In genomic region chr15:97645758-97646157, GRCh38 we compare ENCODE assay signal across 4 cellular contexts.
TF ChIP-seq lines count a peak whose summit lies in the region.

No MANE protein-coding gene starts in this region.

TF ChIP-seq in A549, 52 proteins besides CTCF, POLR2A, EP300 and RAD21:
- no peak for TF ChIP-seq TFCP2L1 (CRISPR knock-in tag; IDR thresholded peaks at IDR 0.05)
- 0 out of 2 replicates have a peak, but pooled peaks have one; percentile 27 for TF ChIP-seq NFE2L2 (conservative IDR thresholded peaks at IDR 0.05; ENCODE audit: low read length)
- peak; percentile 65 for TF ChIP-seq MAFK (IDR thresholded peaks at IDR 0.05; ENCODE audit: partially characterized antibody)

TF ChIP-seq in IMR-90, 13 proteins besides CTCF, POLR2A, EP300 and RAD21:
- TF ChIP-seq NFE2L2 (IDR thresholded peaks at IDR 0.05; ENCODE audit: low read depth, low read length) (0 out of 2 replicates have a peak, but pooled peaks have one; percentile 41), MAFK (IDR thresholded peaks at IDR 0.05; ENCODE audit: low read depth, low read length) (no peak), CEBPB (IDR thresholded peaks at IDR 0.05; ENCODE audit: low read depth, low read length) (no peak)

TF ChIP-seq in K562, 482 proteins besides CTCF, POLR2A, EP300 and RAD21:
- no peak for TF ChIP-seq KHSRP (IDR thresholded peaks at IDR 0.05)
- TF ChIP-seq E2F5 (CRISPR knock-in tag; IDR thresholded peaks at IDR 0.05): no peak
- peak; percentile 16; the same call in 1 of the 2 replicates for TF ChIP-seq MAFF (IDR thresholded peaks at IDR 0.05; ENCODE audit: low read length)
- no peak for TF ChIP-seq TAF9B (IDR thresholded peaks at IDR 0.05; ENCODE audit: partially characterized antibody)
- TF ChIP-seq MCM7 (IDR thresholded peaks at IDR 0.05): no peak
- TF ChIP-seq ETS1 (conservative IDR thresholded peaks at IDR 0.05; ENCODE audit: control insufficient read depth, low read depth, low read length): no peak
- peak; percentile 61 for TF ChIP-seq MAFG (tag; conservative IDR thresholded peaks at IDR 0.05)
- no peak for TF ChIP-seq SRSF7 (optimal IDR thresholded peaks at IDR 0.05; ENCODE audit: low read depth, low read length)
- TF ChIP-seq ZNF316 (IDR thresholded peaks at IDR 0.05): peak; percentile 69
- TF ChIP-seq C11orf30 (IDR thresholded peaks at IDR 0.05; ENCODE audit: low read depth): peak; percentile 40; the same call in 1 of the 2 replicates
- no peak for TF ChIP-seq ARID3A (IDR thresholded peaks at IDR 0.05; ENCODE audit: borderline replicate concordance, low read depth, low read length)
- TF ChIP-seq BRCA1 (IDR thresholded peaks at IDR 0.05): no peak
- TF ChIP-seq BRCA1 (CRISPR knock-in tag; IDR thresholded peaks at IDR 0.05): no peak
- TF ChIP-seq, protein P1, sequence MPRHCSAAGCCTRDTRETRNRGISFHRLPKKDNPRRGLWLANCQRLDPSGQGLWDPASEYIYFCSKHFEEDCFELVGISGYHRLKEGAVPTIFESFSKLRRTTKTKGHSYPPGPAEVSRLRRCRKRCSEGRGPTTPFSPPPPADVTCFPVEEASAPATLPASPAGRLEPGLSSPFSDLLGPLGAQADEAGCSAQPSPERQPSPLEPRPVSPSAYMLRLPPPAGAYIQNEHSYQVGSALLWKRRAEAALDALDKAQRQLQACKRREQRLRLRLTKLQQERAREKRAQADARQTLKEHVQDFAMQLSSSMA (CRISPR knock-in tag; IDR thresholded peaks at IDR 0.05): no peak
- peak; percentile 44; the same call in 1 of the 2 replicates for TF ChIP-seq NFE2 (IDR thresholded peaks at IDR 0.05; ENCODE audit: low read depth)
- no peak for TF ChIP-seq U2AF2 (optimal IDR thresholded peaks at IDR 0.05; ENCODE audit: low read depth, low read length)
- TF ChIP-seq NFE2L1 (tag; IDR thresholded peaks at IDR 0.05; ENCODE audit: borderline replicate concordance, low read depth): peak; percentile 31; the same call in 1 of the 2 replicates
- TF ChIP-seq, protein P2, sequence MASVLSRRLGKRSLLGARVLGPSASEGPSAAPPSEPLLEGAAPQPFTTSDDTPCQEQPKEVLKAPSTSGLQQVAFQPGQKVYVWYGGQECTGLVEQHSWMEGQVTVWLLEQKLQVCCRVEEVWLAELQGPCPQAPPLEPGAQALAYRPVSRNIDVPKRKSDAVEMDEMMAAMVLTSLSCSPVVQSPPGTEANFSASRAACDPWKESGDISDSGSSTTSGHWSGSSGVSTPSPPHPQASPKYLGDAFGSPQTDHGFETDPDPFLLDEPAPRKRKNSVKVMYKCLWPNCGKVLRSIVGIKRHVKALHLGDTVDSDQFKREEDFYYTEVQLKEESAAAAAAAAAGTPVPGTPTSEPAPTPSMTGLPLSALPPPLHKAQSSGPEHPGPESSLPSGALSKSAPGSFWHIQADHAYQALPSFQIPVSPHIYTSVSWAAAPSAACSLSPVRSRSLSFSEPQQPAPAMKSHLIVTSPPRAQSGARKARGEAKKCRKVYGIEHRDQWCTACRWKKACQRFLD (CRISPR knock-in tag; IDR thresholded peaks at IDR 0.05): no peak
- no peak for TF ChIP-seq NCOA1 (IDR thresholded peaks at IDR 0.05; ENCODE audit: low read depth)
- TF ChIP-seq IRF2 (CRISPR knock-in tag; IDR thresholded peaks at IDR 0.05): no peak

TF ChIP-seq in GM23338, 12 proteins besides CTCF, POLR2A, EP300 and RAD21:
- TF ChIP-seq ZNF462 (CRISPR knock-in tag; IDR thresholded peaks at IDR 0.05) (no peak), CREB1 (CRISPR knock-in tag; IDR thresholded peaks at IDR 0.05; ENCODE audit: low read depth) (no peak), STAT1 (IDR thresholded peaks at IDR 0.05; ENCODE audit: unreplicated experiment) (no peak), NANOG (IDR thresholded peaks at IDR 0.05; ENCODE audit: borderline replicate concordance) (no peak), EZH2 (IDR thresholded peaks at IDR 0.05; ENCODE audit: low read depth, unreplicated experiment) (no peak), EZH2phosphoT487 (IDR thresholded peaks at IDR 0.05; ENCODE audit: unreplicated experiment) (no peak), ZNF331 (CRISPR knock-in tag; IDR thresholded peaks at IDR 0.05; ENCODE audit: low read depth) (no peak), POLR2AphosphoS5 (IDR thresholded peaks at IDR 0.05; ENCODE audit: low read depth) (no peak), ZNF114 (CRISPR knock-in tag; IDR thresholded peaks at IDR 0.05) (no peak), JUNB (IDR thresholded peaks at IDR 0.05; ENCODE audit: unreplicated experiment) (no peak), ETS1 (IDR thresholded peaks at IDR 0.05) (no peak)
- TF ChIP-seq, protein P3, sequence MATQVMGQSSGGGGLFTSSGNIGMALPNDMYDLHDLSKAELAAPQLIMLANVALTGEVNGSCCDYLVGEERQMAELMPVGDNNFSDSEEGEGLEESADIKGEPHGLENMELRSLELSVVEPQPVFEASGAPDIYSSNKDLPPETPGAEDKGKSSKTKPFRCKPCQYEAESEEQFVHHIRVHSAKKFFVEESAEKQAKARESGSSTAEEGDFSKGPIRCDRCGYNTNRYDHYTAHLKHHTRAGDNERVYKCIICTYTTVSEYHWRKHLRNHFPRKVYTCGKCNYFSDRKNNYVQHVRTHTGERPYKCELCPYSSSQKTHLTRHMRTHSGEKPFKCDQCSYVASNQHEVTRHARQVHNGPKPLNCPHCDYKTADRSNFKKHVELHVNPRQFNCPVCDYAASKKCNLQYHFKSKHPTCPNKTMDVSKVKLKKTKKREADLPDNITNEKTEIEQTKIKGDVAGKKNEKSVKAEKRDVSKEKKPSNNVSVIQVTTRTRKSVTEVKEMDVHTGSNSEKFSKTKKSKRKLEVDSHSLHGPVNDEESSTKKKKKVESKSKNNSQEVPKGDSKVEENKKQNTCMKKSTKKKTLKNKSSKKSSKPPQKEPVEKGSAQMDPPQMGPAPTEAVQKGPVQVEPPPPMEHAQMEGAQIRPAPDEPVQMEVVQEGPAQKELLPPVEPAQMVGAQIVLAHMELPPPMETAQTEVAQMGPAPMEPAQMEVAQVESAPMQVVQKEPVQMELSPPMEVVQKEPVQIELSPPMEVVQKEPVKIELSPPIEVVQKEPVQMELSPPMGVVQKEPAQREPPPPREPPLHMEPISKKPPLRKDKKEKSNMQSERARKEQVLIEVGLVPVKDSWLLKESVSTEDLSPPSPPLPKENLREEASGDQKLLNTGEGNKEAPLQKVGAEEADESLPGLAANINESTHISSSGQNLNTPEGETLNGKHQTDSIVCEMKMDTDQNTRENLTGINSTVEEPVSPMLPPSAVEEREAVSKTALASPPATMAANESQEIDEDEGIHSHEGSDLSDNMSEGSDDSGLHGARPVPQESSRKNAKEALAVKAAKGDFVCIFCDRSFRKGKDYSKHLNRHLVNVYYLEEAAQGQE (IDR thresholded peaks at IDR 0.05; ENCODE audit: unreplicated experiment): no peak
